14 cellular contexts compared by ENCODE assay signal in genomic region chr7:148709019-148709418, GRCh38. TPM values are rescaled to one million over a fixed set of nuclear protein-coding genes. Genes with fewer than 3 reads are reported as not detected.
DNase-seq lines count a peak whose midpoint lies in the region; ATAC-seq and TF ChIP-seq lines count a peak whose summit lies in the region.
"Had no signal": no experiment of that assay in that cellular context is flagged by ENCODE, and none has a peak within 500 bp of the region (broad histone marks: within the 10 kb centered on the region; RNA-seq: fewer than 3 reads in every experiment).

No MANE protein-coding gene starts in this region.

- WGBS in body of pancreas, 2 donors = 88% methylated on average over 6 of the region's 6 CpGs

- no peak overlapping the region for H3K4me3 ChIP-seq in HAP-1
- H3K4me3 ChIP-seq in body of pancreas = no peak overlapping the region
- H3K4me3 ChIP-seq: GM23248 had no signal

- no peaks in the 10 kb centered on the region for H3K36me3 Mint-ChIP-seq in natural killer cell
- H3K36me3 Mint-ChIP-seq: CD4-positive, CD25-positive, alpha-beta regulatory T cell had no signal

- TF ChIP-seq POLR2A in body of pancreas (IDR thresholded peaks at IDR 0.05) = no peak

- in situ Hi-C loops in HAP-1 (cut with MboI; ENCODE audit: low sequenced_read_pairs) = no loop called here

- no peaks in the 10 kb centered on the region; the same call in 1 of the 2 replicates for H3K36me3 ChIP-seq in HAP-1 (replicated peaks)
- no peaks in the 10 kb centered on the region for H3K36me3 ChIP-seq in body of pancreas (replicated peaks in 1 of 2; ENCODE audit: insufficient read depth in 1 of 2, low read depth in 2 of 2)

- H3K4me1 ChIP-seq in HAP-1 = peaks cover 37% of the 10 kb centered on the region
- H3K4me1 ChIP-seq in body of pancreas = peaks cover 44% of the 10 kb centered on the region

- H3K27me3 Mint-ChIP-seq in natural killer cell (ENCODE audit: low read depth in 2 of 2) = no peaks in the 10 kb centered on the region
- H3K27me3 Mint-ChIP-seq: B cell; CD4-positive, CD25-positive, alpha-beta regulatory T cell; CD8-positive, alpha-beta memory T cell had no signal

- intact Hi-C loops in natural killer cell (cut with micrococcal nuclease) = loop anchor here (10.0 kb wide), 2 partner anchors 176 to 236 kb away; partner anchors contain the start of gene EZH2
- intact Hi-C loops in body of pancreas (cut with DNase I) = no loop called here

- no peak overlapping the region for H3K27ac ChIP-seq in body of pancreas
- H3K27ac ChIP-seq: GM23248 had no signal

- TF ChIP-seq CTCF in natural killer cell (IDR thresholded peaks at IDR 0.05) = no peak
- TF ChIP-seq CTCF in body of pancreas (IDR thresholded peaks at IDR 0.05) = no peak

- peaks cover 70 to 74% of the 10 kb centered on the region in 2 donors for H3K4me1 Mint-ChIP-seq in natural killer cell

- DNase-seq in HAP-1 (ENCODE audit: low spot score in 2 of 2) = peak; percentile 38 to 77
- peak; percentile 23 for DNase-seq in RPMI8226
- no peak for DNase-seq in natural killer cell
- DNase-seq in body of pancreas = no peak
- DNase-seq: C1 segment of cervical spinal cord; CD4-positive, CD25-positive, alpha-beta regulatory T cell; CD8-positive, alpha-beta memory T cell; COR-L47; GM23248; H7 had no signal

- H3K9me3 Mint-ChIP-seq in natural killer cell = no peaks in the 10 kb centered on the region
- H3K9me3 Mint-ChIP-seq: CD4-positive, CD25-positive, alpha-beta regulatory T cell; CD8-positive, alpha-beta memory T cell had no signal

- H3K4me3 Mint-ChIP-seq in natural killer cell = peak overlapping the region; percentile 63
- H3K4me3 Mint-ChIP-seq: B cell had no signal

- peak overlapping the region in 1 of 2 donors; percentile 56 for H3K27ac Mint-ChIP-seq in natural killer cell
- H3K27ac Mint-ChIP-seq: B cell had no signal

- ATAC-seq in natural killer cell = no peak
- ATAC-seq in GM21515 (IDR thresholded peaks at IDR 0.05; ENCODE audit: unreplicated experiment) = no peak
- ATAC-seq in HG03045 (IDR thresholded peaks at IDR 0.05; ENCODE audit: unreplicated experiment) = no peak
- ATAC-seq in HG03439 (IDR thresholded peaks at IDR 0.05; ENCODE audit: unreplicated experiment) = no peak
- no peak for ATAC-seq in body of pancreas

- H3K9me3 ChIP-seq in HAP-1 = no peaks in the 10 kb centered on the region
- H3K9me3 ChIP-seq in body of pancreas = no peaks in the 10 kb centered on the region

- H3K27me3 ChIP-seq in HAP-1 (ENCODE audit: low read depth) (no peaks in the 10 kb centered on the region), body of pancreas (no peaks in the 10 kb centered on the region)

RNA-seq across cellular contexts. Expression of gene CUL1, which starts 10.3 kb away (rescaled TPM):
- total RNA-seq in natural killer cell (10 to 100 TPM; 37.4 to 45.1 (median 43.2) TPM), body of pancreas (10 to 100 TPM; 19.5 to 23.1 TPM)

Comparison
In these comparisons a context has a peak if more than half of its experiments do, and no peak if none do; other contexts are left out.
1. DNase-seq: peak in HAP-1 (2 of 2) and RPMI8226 (single experiment); none in natural killer cell (single experiment) and body of pancreas (0 of 4).